ENCODE assay signal across 17 cellular contexts in genomic region chr6:9521152-9521530, GRCh38.
DNase-seq lines count a peak whose midpoint lies in the region; ATAC-seq lines count a peak whose summit lies in the region.
"Had no signal": no experiment of that assay in that cellular context is flagged by ENCODE, and none has a peak within 500 bp of the region (broad histone marks: within the 10 kb centered on the region; RNA-seq: fewer than 3 reads in every experiment).

No MANE protein-coding gene starts in this region.

- H3K9me3 ChIP-seq in mesenchymal stem cell (ENCODE audit: control insufficient read depth, low read length) = no peaks in the 10 kb centered on the region
- H3K9me3 ChIP-seq: left ventricle myocardium inferior, spleen, upper lobe of left lung had no signal

- no peak overlapping the region for H2BK12ac ChIP-seq in mesenchymal stem cell (ENCODE audit: low read length in 2 of 2)

- no peak overlapping the region for H3K9ac ChIP-seq in mesenchymal stem cell (ENCODE audit: low read length)

- no peak overlapping the region for H2BK120ac ChIP-seq in mesenchymal stem cell (ENCODE audit: low read depth, low read length)

- peak overlapping the region; percentile 2 for H2AK5ac ChIP-seq in mesenchymal stem cell (ENCODE audit: low read length, severe bottlenecking)

- no peaks in the 10 kb centered on the region for H3K79me1 ChIP-seq in mesenchymal stem cell (replicated peaks; ENCODE audit: low read length, poor library complexity, severe bottlenecking)

- WGBS in mesenchymal stem cell = 11% methylated on average over 2 of the region's 3 CpGs

- H3K27me3 ChIP-seq in mesenchymal stem cell (ENCODE audit: control insufficient read depth in 1 of 2, insufficient read depth in 1 of 2, low read length in 2 of 2) = no peaks in the 10 kb centered on the region
- H3K27me3 ChIP-seq: spleen, upper lobe of left lung had no signal

- H2BK15ac ChIP-seq in mesenchymal stem cell (ENCODE audit: low read depth, poor library complexity, severe bottlenecking) = no peak overlapping the region

- no peak overlapping the region for H2AFZ ChIP-seq in mesenchymal stem cell (ENCODE audit: low read depth, low read length)

- no peak overlapping the region for H4K91ac ChIP-seq in mesenchymal stem cell (ENCODE audit: low read length)

- peak; percentile 63 to 65 for ATAC-seq in activated CD4-positive, CD25-positive, alpha-beta regulatory T cell treated with anti-CD3 and anti-CD28 coated beads, Interleukin-2, amount 50 U/mL, for 24 hours
- ATAC-seq in GM21825 (IDR thresholded peaks at IDR 0.05; ENCODE audit: unreplicated experiment) (peak; percentile 38), HG03442 (IDR thresholded peaks at IDR 0.05; ENCODE audit: unreplicated experiment) (peak; percentile 48), esophagus mucosa (no peak)
- ATAC-seq: HepG2 had no signal

- H3K23ac ChIP-seq in mesenchymal stem cell (ENCODE audit: low read length in 2 of 2) = no peak overlapping the region

- DNase-seq in activated CD4-positive, CD25-positive, alpha-beta regulatory T cell (lab: John Stamatoyannopoulos, UW) = no peak
- DNase-seq in mesenchymal stem cell (no peak), NCI-H2196 (lab: John Stamatoyannopoulos, UW; ENCODE audit: unreplicated experiment) (no peak), putamen (ENCODE audit: low spot score) (no peak)
- DNase-seq: anterior cingulate cortex, left ventricle myocardium inferior, NCI-H1417, NCI-H524 treated with DMSO at 0.1 percent for 48 hours, Right ventricle myocardium superior, spleen, upper lobe of left lung had no signal

- H3K4me1 ChIP-seq in mesenchymal stem cell (ENCODE audit: control insufficient read depth, insufficient read depth, low read depth, low read length) = peaks cover 7% of the 10 kb centered on the region
- H3K4me1 ChIP-seq: left ventricle myocardium inferior, spleen, upper lobe of left lung had no signal

- peak overlapping the region; percentile 95 for H2BK5ac ChIP-seq in mesenchymal stem cell (ENCODE audit: low read depth, low read length, poor library complexity, severe bottlenecking)

- H3K4me2 ChIP-seq in mesenchymal stem cell (ENCODE audit: low read length, poor library complexity, severe bottlenecking) = no peak overlapping the region

- H4K8ac ChIP-seq in mesenchymal stem cell (ENCODE audit: low read length) = no peak overlapping the region

- peak overlapping the region; percentile 86 for H3K27ac ChIP-seq in mesenchymal stem cell (ENCODE audit: low read length, poor library complexity, severe bottlenecking)
- H3K27ac ChIP-seq: 22Rv1, left ventricle myocardium inferior, spleen, upper lobe of left lung had no signal

- peak overlapping the region in 1 of 2 experiments; percentile 40 for H3K4ac ChIP-seq in mesenchymal stem cell (ENCODE audit: low read depth in 1 of 2, low read length in 2 of 2)

- no peak overlapping the region for H3K18ac ChIP-seq in mesenchymal stem cell (ENCODE audit: low read depth in 1 of 2, low read length in 2 of 2)

- H3K36me3 ChIP-seq in mesenchymal stem cell (ENCODE audit: control insufficient read depth in 1 of 2, insufficient read depth in 2 of 2, low read depth in 1 of 2, low read length in 2 of 2) = no peaks in the 10 kb centered on the region
- H3K36me3 ChIP-seq: left ventricle myocardium inferior, spleen, upper lobe of left lung had no signal

- H3K4me3 ChIP-seq in mesenchymal stem cell (ENCODE audit: insufficient read depth in 1 of 2, low read depth in 1 of 2, low read length in 2 of 2) = no peak overlapping the region
- H3K4me3 ChIP-seq: left ventricle myocardium inferior, spleen, upper lobe of left lung had no signal

- no peak overlapping the region for H3K14ac ChIP-seq in mesenchymal stem cell (ENCODE audit: low read length in 2 of 2)
